In genomic region chr11:19603771-19604170, GRCh38 we compare ENCODE assay signal across 1 cellular context.
TF ChIP-seq lines count a peak whose summit lies in the region.

No MANE protein-coding gene starts in this region.

TF ChIP-seq in HEK293, 187 proteins besides CTCF, POLR2A, EP300 and RAD21 (continued from another document):
- TF ChIP-seq, protein P1, sequence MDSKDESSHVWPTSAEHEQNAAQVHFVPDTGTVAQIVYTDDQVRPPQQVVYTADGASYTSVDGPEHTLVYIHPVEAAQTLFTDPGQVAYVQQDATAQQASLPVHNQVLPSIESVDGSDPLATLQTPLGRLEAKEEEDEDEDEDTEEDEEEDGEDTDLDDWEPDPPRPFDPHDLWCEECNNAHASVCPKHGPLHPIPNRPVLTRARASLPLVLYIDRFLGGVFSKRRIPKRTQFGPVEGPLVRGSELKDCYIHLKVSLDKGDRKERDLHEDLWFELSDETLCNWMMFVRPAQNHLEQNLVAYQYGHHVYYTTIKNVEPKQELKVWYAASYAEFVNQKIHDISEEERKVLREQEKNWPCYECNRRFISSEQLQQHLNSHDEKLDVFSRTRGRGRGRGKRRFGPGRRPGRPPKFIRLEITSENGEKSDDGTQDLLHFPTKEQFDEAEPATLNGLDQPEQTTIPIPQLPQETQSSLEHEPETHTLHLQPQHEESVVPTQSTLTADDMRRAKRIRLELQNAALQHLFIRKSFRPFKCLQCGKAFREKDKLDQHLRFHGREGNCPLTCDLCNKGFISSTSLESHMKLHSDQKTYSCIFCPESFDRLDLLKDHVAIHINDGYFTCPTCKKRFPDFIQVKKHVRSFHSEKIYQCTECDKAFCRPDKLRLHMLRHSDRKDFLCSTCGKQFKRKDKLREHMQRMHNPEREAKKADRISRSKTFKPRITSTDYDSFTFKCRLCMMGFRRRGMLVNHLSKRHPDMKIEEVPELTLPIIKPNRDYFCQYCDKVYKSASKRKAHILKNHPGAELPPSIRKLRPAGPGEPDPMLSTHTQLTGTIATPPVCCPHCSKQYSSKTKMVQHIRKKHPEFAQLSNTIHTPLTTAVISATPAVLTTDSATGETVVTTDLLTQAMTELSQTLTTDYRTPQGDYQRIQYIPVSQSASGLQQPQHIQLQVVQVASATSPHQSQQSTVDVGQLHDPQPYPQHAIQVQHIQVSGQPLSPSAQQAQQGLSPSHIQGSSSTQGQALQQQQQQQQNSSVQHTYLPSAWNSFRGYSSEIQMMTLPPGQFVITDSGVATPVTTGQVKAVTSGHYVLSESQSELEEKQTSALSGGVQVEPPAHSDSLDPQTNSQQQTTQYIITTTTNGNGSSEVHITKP (tag by site-specific recombination; IDR thresholded peaks at IDR 0.05), result no peak
TF ChIP-seq in HEK293: peak in this region for 1.
